ENCODE assay signal across 1 cellular context in genomic region chr6:157513004-157513603, GRCh38.
A peak's percentile ranks its signal among the peaks of the same experiment; 100 is the strongest.
TF ChIP-seq lines count a peak whose summit lies in the region.

No MANE protein-coding gene starts in this region.

TF ChIP-seq in HepG2, 621 proteins besides CTCF, POLR2A, EP300 and RAD21 (continued from another document and continues in another):
- TF ChIP-seq ZNF609 (CRISPR knock-in tag; IDR thresholded peaks at IDR 0.05; ENCODE audit: borderline replicate concordance): peak; percentile 97
- TF ChIP-seq TBX3 (IDR thresholded peaks at IDR 0.05; ENCODE audit: borderline replicate concordance): peak; percentile 94
- no peak for TF ChIP-seq ZMYM3 (CRISPR knock-in tag; IDR thresholded peaks at IDR 0.05)
- TF ChIP-seq NR2C2 (CRISPR knock-in tag; IDR thresholded peaks at IDR 0.05; ENCODE audit: borderline replicate concordance): no peak
- TF ChIP-seq NR1H2 (CRISPR knock-in tag; IDR thresholded peaks at IDR 0.05; ENCODE audit: borderline replicate concordance, low read depth): no peak
- TF ChIP-seq ATF7-NPFF (CRISPR knock-in tag; IDR thresholded peaks at IDR 0.05; ENCODE audit: low read depth): peak; percentile 59; the same call in 1 of the 2 replicates
- no peak for TF ChIP-seq RAD51 (IDR thresholded peaks at IDR 0.05; ENCODE audit: borderline replicate concordance)
- no peak for TF ChIP-seq TMF1 (CRISPR knock-in tag; IDR thresholded peaks at IDR 0.05; ENCODE audit: low read depth)
- TF ChIP-seq DDIT3 (CRISPR knock-in tag; IDR thresholded peaks at IDR 0.05): no peak
- TF ChIP-seq ZFP36L1 (CRISPR knock-in tag; IDR thresholded peaks at IDR 0.05): peak; percentile 68
- no peak for TF ChIP-seq HIVEP1 (CRISPR knock-in tag; IDR thresholded peaks at IDR 0.05)
- peak; percentile 12; the same call in 1 of the 2 replicates for TF ChIP-seq RARG (CRISPR knock-in tag; IDR thresholded peaks at IDR 0.05; ENCODE audit: low read depth)
- TF ChIP-seq TAF1 (CRISPR knock-in tag; IDR thresholded peaks at IDR 0.05): no peak
- TF ChIP-seq PREB (CRISPR knock-in tag; IDR thresholded peaks at IDR 0.05): no peak
- peak; percentile 52; the same call in 1 of the 2 replicates for TF ChIP-seq SIX1 (CRISPR knock-in tag; IDR thresholded peaks at IDR 0.05; ENCODE audit: borderline replicate concordance)
- TF ChIP-seq SOX6 (IDR thresholded peaks at IDR 0.05): no peak
- TF ChIP-seq SOX6 (CRISPR knock-in tag; IDR thresholded peaks at IDR 0.05): peak; percentile 94
- no peak for TF ChIP-seq ZNF230 (CRISPR knock-in tag; IDR thresholded peaks at IDR 0.05)
- no peak for TF ChIP-seq AKAP8 (CRISPR knock-in tag; IDR thresholded peaks at IDR 0.05)
- peak; percentile 93 for TF ChIP-seq SOX5 (CRISPR knock-in tag; IDR thresholded peaks at IDR 0.05; ENCODE audit: borderline replicate concordance)
- no peak for TF ChIP-seq GMEB1 (CRISPR knock-in tag; IDR thresholded peaks at IDR 0.05; ENCODE audit: borderline replicate concordance)
- TF ChIP-seq ZNF644 (CRISPR knock-in tag; IDR thresholded peaks at IDR 0.05; ENCODE audit: low read depth): peak; percentile 63; the same call in 1 of the 2 replicates
- peak; percentile 58 for TF ChIP-seq CREM (IDR thresholded peaks at IDR 0.05)
- no peak for TF ChIP-seq CREM (CRISPR knock-in tag; IDR thresholded peaks at IDR 0.05)
- no peak for TF ChIP-seq YY1 (IDR thresholded peaks at IDR 0.05; ENCODE audit: insufficient read depth, insufficient replicate concordance, low read depth, low read length)
- no peak for TF ChIP-seq ATF1 (CRISPR knock-in tag; IDR thresholded peaks at IDR 0.05)
- no peak for TF ChIP-seq SRSF4 (IDR thresholded peaks at IDR 0.05; ENCODE audit: low read depth, low read length, poor library complexity, severe bottlenecking)
- TF ChIP-seq XBP1 (CRISPR knock-in tag; IDR thresholded peaks at IDR 0.05): no peak
- TF ChIP-seq HDAC2 (CRISPR knock-in tag; IDR thresholded peaks at IDR 0.05): peak; percentile 81
- no peak for TF ChIP-seq USF2 (IDR thresholded peaks at IDR 0.05; ENCODE audit: low read depth, low read length)
- no peak; the same call in 1 of the 2 replicates for TF ChIP-seq USF2 (CRISPR knock-in tag; IDR thresholded peaks at IDR 0.05; ENCODE audit: borderline replicate concordance)
- no peak for TF ChIP-seq ZNF124 (CRISPR knock-in tag; IDR thresholded peaks at IDR 0.05)
- no peak for TF ChIP-seq PRDM4 (CRISPR knock-in tag; IDR thresholded peaks at IDR 0.05; ENCODE audit: borderline replicate concordance)
- TF ChIP-seq ZNF468 (CRISPR knock-in tag; IDR thresholded peaks at IDR 0.05): no peak
- no peak for TF ChIP-seq MXD1 (CRISPR knock-in tag; IDR thresholded peaks at IDR 0.05)
- TF ChIP-seq ZNF138 (CRISPR knock-in tag; IDR thresholded peaks at IDR 0.05; ENCODE audit: low read depth): no peak
- TF ChIP-seq ZNF766 (CRISPR knock-in tag; IDR thresholded peaks at IDR 0.05; ENCODE audit: borderline replicate concordance): no peak
- TF ChIP-seq ZNF674 (CRISPR knock-in tag; IDR thresholded peaks at IDR 0.05; ENCODE audit: low read depth): no peak
- TF ChIP-seq FOXP4 (CRISPR knock-in tag; IDR thresholded peaks at IDR 0.05): peak; percentile 93
- TF ChIP-seq PPARG (CRISPR knock-in tag; conservative IDR thresholded peaks at IDR 0.05): peak; percentile 94
- no peak for TF ChIP-seq GPBP1L1 (CRISPR knock-in tag; IDR thresholded peaks at IDR 0.05)
- TF ChIP-seq ZNF564 (CRISPR knock-in tag; IDR thresholded peaks at IDR 0.05): no peak
- 0 out of 2 replicates have a peak, but pooled peaks have one; percentile 25 for TF ChIP-seq ZNF775 (CRISPR knock-in tag; IDR thresholded peaks at IDR 0.05; ENCODE audit: borderline replicate concordance)
- peak; percentile 84 for TF ChIP-seq ELF3 (CRISPR knock-in tag; IDR thresholded peaks at IDR 0.05)
- no peak for TF ChIP-seq ZNF20 (CRISPR knock-in tag; IDR thresholded peaks at IDR 0.05)
- no peak for TF ChIP-seq RBFOX2 (IDR thresholded peaks at IDR 0.05; ENCODE audit: low read depth, low read length)
- TF ChIP-seq HMG20B (CRISPR knock-in tag; conservative IDR thresholded peaks at IDR 0.05): peak; percentile 90
- no peak for TF ChIP-seq FOXP1 (IDR thresholded peaks at IDR 0.05)
- TF ChIP-seq FOXP1 (CRISPR knock-in tag; IDR thresholded peaks at IDR 0.05): peak; percentile 93
- no peak for TF ChIP-seq ZNF430 (CRISPR knock-in tag; IDR thresholded peaks at IDR 0.05)
- 0 out of 2 replicates have a peak, but pooled peaks have one; percentile 71 for TF ChIP-seq ZBTB3 (CRISPR knock-in tag; IDR thresholded peaks at IDR 0.05; ENCODE audit: borderline replicate concordance, low read depth)
- no peak for TF ChIP-seq KLF9 (CRISPR knock-in tag; IDR thresholded peaks at IDR 0.05; ENCODE audit: low read depth)
- no peak for TF ChIP-seq ISX (CRISPR knock-in tag; conservative IDR thresholded peaks at IDR 0.05)
- no peak for TF ChIP-seq GMEB2 (CRISPR knock-in tag; IDR thresholded peaks at IDR 0.05; ENCODE audit: low read depth)
